Comparison of ENCODE assay signal across 8 cellular contexts in genomic region chr11:60970369-60970774, GRCh38. TPM values are rescaled to one million over a fixed set of nuclear protein-coding genes. Genes with fewer than 3 reads are reported as not detected.
DNase-seq lines count a peak whose midpoint lies in the region; ATAC-seq, FAIRE-seq and TF ChIP-seq lines count a peak whose summit lies in the region.

No MANE protein-coding gene starts in this region.

- H3K4me1 ChIP-seq in ascending aorta = no peaks in the 10 kb centered on the region
- H3K4me1 ChIP-seq in keratinocyte (ENCODE audit: control insufficient read depth, extremely low read depth, insufficient read depth, low read length) = no peaks in the 10 kb centered on the region

- no peak overlapping the region for H3K4me2 ChIP-seq in keratinocyte (ENCODE audit: control insufficient read depth, extremely low read depth, insufficient read depth, low read depth, low read length)

- FAIRE-seq in keratinocyte (lab: Jason Lieb, UNC) = no peak

- H3K9me1 ChIP-seq in keratinocyte (ENCODE audit: control insufficient read depth, extremely low read depth, insufficient read depth, low read length) = no peaks in the 10 kb centered on the region

- peaks cover 31% of the 10 kb centered on the region for H3K36me3 Mint-ChIP-seq in T-helper 2 cell treated with Interferon-gamma antibody and Interleukin-4, amounts not matched to agents 5 μg/mL and 100 μg/mL, for 36 hours (ENCODE audit: low read depth)

- H3K27ac Mint-ChIP-seq in T-helper 2 cell treated with Interferon-gamma antibody and Interleukin-4, amounts not matched to agents 5 μg/mL and 100 μg/mL, for 36 hours = peak overlapping the region; percentile 50

- TF ChIP-seq CTCF in GM06990 (IDR thresholded peaks at IDR 0.05; ENCODE audit: insufficient read depth, low read length, poor library complexity, severe bottlenecking) (peak; percentile 95), ascending aorta (IDR thresholded peaks at IDR 0.05) (peak; percentile 51 to 68 (median 64)), keratinocyte (optimal IDR thresholded peaks at IDR 0.05 in 1 of 3, IDR thresholded peaks at IDR 0.05 in 1 of 3, conservative IDR thresholded peaks at IDR 0.05 in 1 of 3; ENCODE audit: extremely low read depth in 1 of 3, insufficient read depth in 2 of 3, low read length in 3 of 3) (peak; percentile 89 to 94 (median 92))

- no peak overlapping the region for H3K4me3 ChIP-seq in GM06990 (replicated peaks; ENCODE audit: low read depth, low read length)
- no peak overlapping the region for H3K4me3 ChIP-seq in ascending aorta
- H3K4me3 ChIP-seq in keratinocyte (ENCODE audit: control insufficient read depth in 2 of 3, extremely low read depth in 1 of 3, insufficient read depth in 2 of 3, low read depth in 1 of 3, low read length in 3 of 3) = no peak overlapping the region

- no peak for ATAC-seq in HG03159 (IDR thresholded peaks at IDR 0.05; ENCODE audit: unreplicated experiment)

- H3K4me3 Mint-ChIP-seq in T-helper 2 cell treated with Interferon-gamma antibody and Interleukin-4, amounts not matched to agents 5 μg/mL and 100 μg/mL, for 36 hours = peak overlapping the region; percentile 93

- H3K9me3 ChIP-seq in ascending aorta (no peaks in the 10 kb centered on the region), keratinocyte (ENCODE audit: control insufficient read depth, low read depth, low read length) (no peaks in the 10 kb centered on the region)

- peaks cover 6% of the 10 kb centered on the region for H3K27me3 Mint-ChIP-seq in T-helper 2 cell treated with Interferon-gamma antibody and Interleukin-4, amounts not matched to agents 5 μg/mL and 100 μg/mL, for 36 hours (ENCODE audit: low read depth)

- DNase-seq in GM06990 (ENCODE audit: extremely low read depth, insufficient read length) (peak; percentile 62), HuH-7 (ENCODE audit: low spot score) (peak; percentile 77), ascending aorta (ENCODE audit: low spot score in 2 of 2) (no peak), keratinocyte (ENCODE audit: low read depth, low spot score) (no peak), NCI-H1048 (lab: John Stamatoyannopoulos, UW) (no peak)
- peak; percentile 72 for DNase-seq in T-helper 2 cell treated with Interferon-gamma antibody and Interleukin-4, amounts not matched to agents 5 μg/mL and 100 μg/mL, for 36 hours (ENCODE audit: low spot score)
- DNase-seq in stimulated activated CD4-positive, alpha-beta T cell treated with anti-CD3 and anti-CD28 coated beads, TNF-alpha, amount 100 ng/mL, for 1 hour (ENCODE audit: low read depth in 3 of 3, low spot score in 1 of 3) = peak; percentile 56 to 75 (median 63)

- H3K9me3 Mint-ChIP-seq in T-helper 2 cell treated with Interferon-gamma antibody and Interleukin-4, amounts not matched to agents 5 μg/mL and 100 μg/mL, for 36 hours = no peaks in the 10 kb centered on the region

- H3K79me2 ChIP-seq in keratinocyte (ENCODE audit: control insufficient read depth, insufficient read depth, low read length) = no peaks in the 10 kb centered on the region

- H3K27me3 ChIP-seq in GM06990 (replicated peaks; ENCODE audit: control insufficient read depth, insufficient read depth, low read length) (no peaks in the 10 kb centered on the region), ascending aorta (no peaks in the 10 kb centered on the region), keratinocyte (ENCODE audit: control insufficient read depth, extremely low read depth, insufficient read depth, low read length) (no peaks in the 10 kb centered on the region)

- H3K36me3 ChIP-seq in GM06990 (ENCODE audit: control insufficient read depth, insufficient read depth, low read length) = no peaks in the 10 kb centered on the region
- H3K36me3 ChIP-seq in ascending aorta = no peaks in the 10 kb centered on the region
- no peaks in the 10 kb centered on the region for H3K36me3 ChIP-seq in keratinocyte (ENCODE audit: control insufficient read depth in 2 of 2, extremely low read depth in 1 of 2, insufficient read depth in 2 of 2, low read length in 2 of 2)

- H3K9ac ChIP-seq in keratinocyte (ENCODE audit: control insufficient read depth, extremely low read depth, insufficient read depth, low read length) = no peak overlapping the region

- intact Hi-C loops in ascending aorta (cut with DNase I) = no loop called here

- H4K20me1 ChIP-seq in keratinocyte (ENCODE audit: control insufficient read depth, extremely low read depth, insufficient read depth, low read length) = no peaks in the 10 kb centered on the region

- H3K27ac ChIP-seq in ascending aorta = no peak overlapping the region
- no peak overlapping the region for H3K27ac ChIP-seq in keratinocyte (ENCODE audit: control insufficient read depth, insufficient read depth, low read length)

- H3K4me1 Mint-ChIP-seq in T-helper 2 cell treated with Interferon-gamma antibody and Interleukin-4, amounts not matched to agents 5 μg/mL and 100 μg/mL, for 36 hours (ENCODE audit: low read depth) = peaks cover 29% of the 10 kb centered on the region

- no peak overlapping the region for H2AFZ ChIP-seq in keratinocyte (ENCODE audit: control insufficient read depth, low read length)

- dilution Hi-C loops in keratinocyte (cut with MboI; ENCODE audit: extremely low pct_ligation_motif_present, low sequenced_read_pairs) = no loop called here

RNA-seq across cellular contexts. Expression of gene CD6, which starts 1.1 kb away (rescaled TPM):
- not detected for total RNA-seq in ascending aorta
- 0.03 TPM in 3 replicates for polyA plus RNA-seq in keratinocyte
- polyA plus RNA-seq in keratinocyte (2011; ENCODE audit: low read depth) = not detected
- polyA plus RNA-seq in keratinocyte (2011; cell fraction: cytosol; rRNA removed) = 0.06 TPM in 1 of 2 replicates, not detected in the other
- 0.04 TPM in 1 of 2 replicates, not detected in the other for polyA plus RNA-seq in keratinocyte (2011; cell fraction: nucleus; rRNA removed)
- polyA plus RNA-seq in keratinocyte (2012; ENCODE audit: low replicate concordance) = not detected in 2 replicates
- polyA minus RNA-seq in keratinocyte = not detected in 3 replicates
- polyA minus RNA-seq in keratinocyte (2011; cell fraction: cytosol; rRNA and poly(A)+ RNA removed) = not detected
- not detected in 2 replicates for polyA minus RNA-seq in keratinocyte (2011; cell fraction: nucleus; rRNA and poly(A)+ RNA removed)

RNA-seq across cellular contexts. Expression of gene SLC15A3, which starts 18.4 kb away (rescaled TPM):
- 27.1 TPM for total RNA-seq in ascending aorta
- 0.79 to 2.0 TPM (median 1.0 TPM) in 3 replicates for polyA plus RNA-seq in keratinocyte
- polyA plus RNA-seq in keratinocyte (2011; ENCODE audit: low read depth) = not detected
- polyA plus RNA-seq in keratinocyte (2011; cell fraction: cytosol; rRNA removed) = 0.44 and 0.66 TPM in 2 replicates
- 1.8 and 2.1 TPM in 2 replicates for polyA plus RNA-seq in keratinocyte (2011; cell fraction: nucleus; rRNA removed)
- 0.08 and 4.0 TPM in 2 replicates for polyA plus RNA-seq in keratinocyte (2012; ENCODE audit: low replicate concordance)
- 1.7 to 6.8 TPM (median 3.3 TPM) in 3 replicates for polyA minus RNA-seq in keratinocyte
- not detected for polyA minus RNA-seq in keratinocyte (2011; cell fraction: cytosol; rRNA and poly(A)+ RNA removed)
- 1.9 and 2.0 TPM in 2 replicates for polyA minus RNA-seq in keratinocyte (2011; cell fraction: nucleus; rRNA and poly(A)+ RNA removed)

RNA-seq across cellular contexts. Expression of gene TMEM132A, which starts 46.1 kb away (rescaled TPM):
- 18.9 TPM for total RNA-seq in ascending aorta
- 16.6 to 54.1 TPM (median 29.7 TPM) in 3 replicates for polyA plus RNA-seq in keratinocyte
- polyA plus RNA-seq in keratinocyte (2011; ENCODE audit: low read depth) = 5.2 TPM
- polyA plus RNA-seq in keratinocyte (2011; cell fraction: cytosol; rRNA removed) = 7.8 and 17.4 TPM in 2 replicates
- polyA plus RNA-seq in keratinocyte (2011; cell fraction: nucleus; rRNA removed) = 95.7 and 118 TPM in 2 replicates
- polyA plus RNA-seq in keratinocyte (2012; ENCODE audit: low replicate concordance) = 33.0 and 69.2 TPM in 2 replicates
- 19.0 to 37.6 TPM (median 37.4 TPM) in 3 replicates for polyA minus RNA-seq in keratinocyte
- 74.1 TPM for polyA minus RNA-seq in keratinocyte (2011; cell fraction: cytosol; rRNA and poly(A)+ RNA removed)
- 120 and 141 TPM in 2 replicates for polyA minus RNA-seq in keratinocyte (2011; cell fraction: nucleus; rRNA and poly(A)+ RNA removed)

RNA-seq across cellular contexts. Expression of gene TMEM109, which starts 56.4 kb away (rescaled TPM):
- 238 TPM for total RNA-seq in ascending aorta
- polyA plus RNA-seq in keratinocyte = 19.0 to 42.3 TPM (median 25.2 TPM) in 3 replicates
- polyA plus RNA-seq in keratinocyte (2011; ENCODE audit: low read depth) = 3.0 TPM
- polyA plus RNA-seq in keratinocyte (2011; cell fraction: cytosol; rRNA removed) = 25.2 and 30.7 TPM in 2 replicates
- polyA plus RNA-seq in keratinocyte (2011; cell fraction: nucleus; rRNA removed) = 61.2 and 75.2 TPM in 2 replicates
- polyA plus RNA-seq in keratinocyte (2012; ENCODE audit: low replicate concordance) = 40.9 and 55.3 TPM in 2 replicates
- polyA minus RNA-seq in keratinocyte = 20.4 to 81.9 TPM (median 21.7 TPM) in 3 replicates
- polyA minus RNA-seq in keratinocyte (2011; cell fraction: cytosol; rRNA and poly(A)+ RNA removed) = 19.2 TPM
- 21.9 and 25.1 TPM in 2 replicates for polyA minus RNA-seq in keratinocyte (2011; cell fraction: nucleus; rRNA and poly(A)+ RNA removed)

Comparison
In these comparisons a context has a peak if more than half of its experiments do, and no peak if none do; other contexts are left out.
1. DNase-seq: peak in GM06990 (single experiment), HuH-7 (single experiment), T-helper 2 cell treated with Interferon-gamma antibody and Interleukin-4, amounts not matched to agents 5 μg/mL and 100 μg/mL, for 36 hours (single experiment) and stimulated activated CD4-positive, alpha-beta T cell treated with anti-CD3 and anti-CD28 coated beads, TNF-alpha, amount 100 ng/mL, for 1 hour (3 of 3); none in ascending aorta (0 of 2), keratinocyte (single experiment) and NCI-H1048 (single experiment).
2. Peak in every context shown above with its lines, with median percentiles within 50 percentile points of each other: CTCF ChIP-seq.